ENCODE assay signal across 7 cellular contexts in the genomic region with DNA sequence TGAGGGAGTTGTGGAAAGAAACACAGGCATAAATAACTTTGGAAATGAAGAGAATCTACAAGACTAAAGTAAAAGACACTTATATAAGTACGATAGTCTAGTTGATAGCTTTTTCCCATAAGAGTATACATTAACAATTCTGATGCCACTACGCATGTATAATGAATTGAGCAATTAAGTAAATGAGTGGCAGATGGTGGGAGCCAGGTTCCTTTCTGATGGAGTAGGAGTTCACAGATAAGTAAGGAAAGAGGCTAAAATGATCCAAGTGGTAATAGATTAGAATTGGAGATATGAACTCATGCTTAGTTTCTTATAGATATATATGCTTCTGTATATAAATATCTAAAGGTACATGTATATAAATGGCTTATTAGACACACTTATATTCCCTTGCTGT.
"Had no signal": no experiment of that assay in that cellular context is flagged by ENCODE, and none has a peak within 500 bp of the region (broad histone marks: within the 10 kb centered on the region; RNA-seq: fewer than 3 reads in every experiment).

No MANE protein-coding gene starts in this region.

- ATAC-seq: HCT116, HepG2 had no signal

- DNase-seq: GM23248, GOT3, H7, HFFc6, KBM-7 had no signal
